Comparison of ENCODE assay signal across 12 cellular contexts in genomic region chrX:155068165-155068564, GRCh38. TPM values are rescaled to one million over a fixed set of nuclear protein-coding genes. Genes with fewer than 3 reads are reported as not detected.
DNase-seq lines count a peak whose midpoint lies in the region; ATAC-seq and TF ChIP-seq lines count a peak whose summit lies in the region.
"Had no signal": no experiment of that assay in that cellular context is flagged by ENCODE, and none has a peak within 500 bp of the region (broad histone marks: within the 10 kb centered on the region; RNA-seq: fewer than 3 reads in every experiment).

No MANE protein-coding gene starts in this region.

- H3K9ac ChIP-seq in Loucy (ENCODE audit: low read depth, low read length, poor library complexity, severe bottlenecking), result no peak overlapping the region

- no peaks in the 10 kb centered on the region for H3K9me2 ChIP-seq in DOHH2 (replicated peaks; ENCODE audit: control insufficient read depth, low read length)
- H3K9me2 ChIP-seq in Loucy (replicated peaks; ENCODE audit: low read depth, low read length), result no peaks in the 10 kb centered on the region

- peaks cover 26% of the 10 kb centered on the region for H3K4me1 ChIP-seq in DOHH2 (ENCODE audit: control insufficient read depth, low read length)
- H3K4me1 ChIP-seq in Loucy (ENCODE audit: insufficient read depth, low read length, poor library complexity, severe bottlenecking), result peaks cover 28% of the 10 kb centered on the region
- peaks cover 6% of the 10 kb centered on the region for H3K4me1 ChIP-seq in mesodermal cell (ENCODE audit: control insufficient read depth, insufficient read depth, low read length, poor library complexity, severe bottlenecking)

- 67% methylated on average over 1 of the region's 1 CpG; no CpG with 5 or more reads in 1 of the 2 experiments for WGBS in mesodermal cell (ENCODE audit: insufficient coverage in 2 of 2), 2 experiments
- WGBS in lower leg skin, 2 donors, result 63 to 64% methylated on average over 1 of the region's 1 CpG

- no peaks in the 10 kb centered on the region for H4K20me1 ChIP-seq in DOHH2 (ENCODE audit: control insufficient read depth, insufficient read depth, low read depth, low read length)
- peaks cover 3% of the 10 kb centered on the region for H4K20me1 ChIP-seq in Loucy (ENCODE audit: insufficient read depth, low read length, poor library complexity, severe bottlenecking)

- peak; percentile 9 for DNase-seq in astrocyte of the cerebellum (ENCODE audit: low read depth)
- DNase-seq in NCI-H1930 (lab: John Stamatoyannopoulos, UW), result no peak
- no peak for DNase-seq in lower leg skin (ENCODE audit: low spot score in 2 of 2)
- no peak for DNase-seq in putamen (ENCODE audit: low spot score)
- DNase-seq: activated CD4-positive, alpha-beta T cell treated with anti-CD3 and anti-CD28 coated beads, Interleukin-2, amount 10 ng/mL, durations not matched to agents 7 days and 5 days; cerebellar nuclear complex; GDM1; stimulated activated CD4-positive, alpha-beta T cell treated with anti-CD3 and anti-CD28 coated beads, Interleukin-4, amount 100 ng/mL, for 4 hours had no signal

- H3K79me2 ChIP-seq in DOHH2 (ENCODE audit: control insufficient read depth, low read length) (peaks cover 70% of the 10 kb centered on the region), Loucy (ENCODE audit: insufficient read depth, low read length) (peaks cover 44% of the 10 kb centered on the region)

- H3K9me3 ChIP-seq in DOHH2 (ENCODE audit: control insufficient read depth, insufficient read depth, low read length), result no peaks in the 10 kb centered on the region
- H3K9me3 ChIP-seq in Loucy (ENCODE audit: insufficient read depth, low read depth, low read length), result no peaks in the 10 kb centered on the region
- no peaks in the 10 kb centered on the region for H3K9me3 ChIP-seq in mesodermal cell (ENCODE audit: control insufficient read depth, low read length)

- H3F3A ChIP-seq in DOHH2 (ENCODE audit: control insufficient read depth, insufficient read depth), result no peaks in the 10 kb centered on the region
- H3F3A ChIP-seq in Loucy (ENCODE audit: low read depth), result no peaks in the 10 kb centered on the region

- intact Hi-C loops in lower leg skin (cut with DNase I; ENCODE audit: low total_unique reads), result no loop called here

- no peak overlapping the region for H3K27ac ChIP-seq in DOHH2 (ENCODE audit: low read depth, low read length)
- peak overlapping the region; percentile 55 for H3K27ac ChIP-seq in mesodermal cell (ENCODE audit: low read depth, low read length, severe bottlenecking)

- no peak for TF ChIP-seq CTCF in DOHH2 (IDR thresholded peaks at IDR 0.05; ENCODE audit: low read depth, low read length, poor library complexity, severe bottlenecking)
- TF ChIP-seq CTCF in Loucy (conservative IDR thresholded peaks at IDR 0.05; ENCODE audit: low read length), result no peak
- TF ChIP-seq CTCF in astrocyte of the cerebellum (IDR thresholded peaks at IDR 0.05; ENCODE audit: low read depth, low read length, missing control alignments), result no peak
- no peak for TF ChIP-seq CTCF in lower leg skin (IDR thresholded peaks at IDR 0.05)

- no peaks in the 10 kb centered on the region for H3K27me3 ChIP-seq in DOHH2 (ENCODE audit: control insufficient read depth, low read length)
- H3K27me3 ChIP-seq in Loucy (ENCODE audit: insufficient read depth, low read length, poor library complexity, severe bottlenecking), result no peaks in the 10 kb centered on the region

- H3K4me2 ChIP-seq in DOHH2 (ENCODE audit: low read length) (peak overlapping the region; percentile 78), Loucy (ENCODE audit: low read depth, low read length, poor library complexity, severe bottlenecking) (peak overlapping the region; percentile 96)

- in situ Hi-C loops in astrocyte of the cerebellum (cut with HindIII; ENCODE audit: low sequenced_read_pairs), result no loop called here

- H3K36me3 ChIP-seq in DOHH2 (ENCODE audit: control insufficient read depth, low read length) (peaks cover 18% of the 10 kb centered on the region), Loucy (ENCODE audit: insufficient read depth, low read length) (no peaks in the 10 kb centered on the region), mesodermal cell (ENCODE audit: control insufficient read depth, insufficient read depth, low read length) (peaks cover under 1% of the 10 kb centered on the region)

- TF ChIP-seq POLR2A in lower leg skin (IDR thresholded peaks at IDR 0.05), result no peak

- peak overlapping the region; percentile 94; the same call in 1 of the 2 replicates for H3K4me3 ChIP-seq in DOHH2 (ENCODE audit: low read length)
- peak overlapping the region; percentile 93 for H3K4me3 ChIP-seq in Loucy (ENCODE audit: low read length, poor library complexity, severe bottlenecking)
- H3K4me3 ChIP-seq in astrocyte of the cerebellum (ENCODE audit: low read depth, low read length), result no peak overlapping the region
- no peak overlapping the region for H3K4me3 ChIP-seq in mesodermal cell (ENCODE audit: extremely low read depth, insufficient read depth, low read length, poor library complexity, severe bottlenecking)
- no peak overlapping the region for H3K4me3 ChIP-seq in lower leg skin (ENCODE audit: low read depth, poor library complexity, severe bottlenecking)

- H2AFZ ChIP-seq in Loucy (ENCODE audit: low read length), result no peak overlapping the region

- ATAC-seq in GM19023 (IDR thresholded peaks at IDR 0.05; ENCODE audit: unreplicated experiment), result no peak

RNA-seq across cellular contexts. Expression of gene CMC4, which starts 2.8 kb away (rescaled TPM):
- polyA plus RNA-seq in mesodermal cell (2013, experiment 1 of 2), result 12.0 TPM
- 7.6 TPM for polyA plus RNA-seq in mesodermal cell (2013, experiment 2 of 2)
- 10 to 100 TPM; 17.8 to 22.2 (median 18.5) TPM for total RNA-seq in lower leg skin

RNA-seq across cellular contexts. Expression of gene MTCP1, which starts 2.8 kb away (rescaled TPM):
- 9.3 TPM for polyA plus RNA-seq in mesodermal cell (2013, experiment 1 of 2)
- 19.8 TPM for polyA plus RNA-seq in mesodermal cell (2013, experiment 2 of 2)
- total RNA-seq in lower leg skin, result 1 to 10 TPM; 1.0 to 1.6 (median 1.3) TPM

RNA-seq across cellular contexts. Expression of gene BRCC3, which starts 3.1 kb away (rescaled TPM):
- polyA plus RNA-seq in mesodermal cell (2013, experiment 1 of 2), result 12.1 TPM
- 14.4 TPM for polyA plus RNA-seq in mesodermal cell (2013, experiment 2 of 2)
- total RNA-seq in lower leg skin, result 10 to 100 TPM in 3 of 4 donors, 1 to 10 TPM in 1; 8.2 to 14.1 (median 11.6) TPM

RNA-seq across cellular contexts. Expression of gene FUNDC2, which starts 41.5 kb away (rescaled TPM):
- polyA plus RNA-seq in mesodermal cell (2013, experiment 1 of 2), result 86.6 TPM
- polyA plus RNA-seq in mesodermal cell (2013, experiment 2 of 2), result 83.8 TPM
- 10 to 100 TPM; 21.1 to 35.8 (median 27.3) TPM for total RNA-seq in lower leg skin

RNA-seq across cellular contexts. Expression of gene F8, which starts 45.6 kb away (rescaled TPM):
- polyA plus RNA-seq in mesodermal cell (2013, experiment 1 of 2), result 1.4 TPM
- 1.7 TPM for polyA plus RNA-seq in mesodermal cell (2013, experiment 2 of 2)
- 1 to 10 TPM; 2.0 to 7.3 (median 7.0) TPM for total RNA-seq in lower leg skin

Comparison
In these comparisons a context has a peak if more than half of its experiments do, and no peak if none do; other contexts are left out.
1. H3K4me3 ChIP-seq: peak in DOHH2 (single experiment) and Loucy (single experiment); none in astrocyte of the cerebellum (single experiment), mesodermal cell (single experiment) and lower leg skin (single experiment).